Comparison of ENCODE assay signal across 1 cellular context in genomic region chr14:23024612-23025075, GRCh38.
TF ChIP-seq lines count a peak whose summit lies in the region.

No MANE protein-coding gene starts in this region.

TF ChIP-seq in HCT116, 20 proteins besides CTCF, POLR2A, EP300 and RAD21:
- no peak for TF ChIP-seq ELF1 (IDR thresholded peaks at IDR 0.05; ENCODE audit: borderline replicate concordance, low read depth)
